In genomic region chr3:64677961-64678716, GRCh38 we compare ENCODE assay signal across 1 cellular context.
TF ChIP-seq lines count a peak whose summit lies in the region.

No MANE protein-coding gene starts in this region.

TF ChIP-seq in WTC11, 78 proteins besides CTCF, POLR2A, EP300 and RAD21:
- TF ChIP-seq CREM (CRISPR knock-in tag; IDR thresholded peaks at IDR 0.05) (no peak), ATF2 (CRISPR knock-in tag; IDR thresholded peaks at IDR 0.05; ENCODE audit: borderline replicate concordance, low read depth) (no peak), IRF2 (CRISPR knock-in tag; IDR thresholded peaks at IDR 0.05; ENCODE audit: borderline replicate concordance, low read depth) (no peak), HMGXB4 (CRISPR knock-in tag; IDR thresholded peaks at IDR 0.05) (no peak), KAT7 (CRISPR knock-in tag; IDR thresholded peaks at IDR 0.05; ENCODE audit: borderline replicate concordance) (no peak), TP53 (CRISPR knock-in tag; IDR thresholded peaks at IDR 0.05) (no peak)
